2 cellular contexts compared by ENCODE assay signal in the genomic region with DNA sequence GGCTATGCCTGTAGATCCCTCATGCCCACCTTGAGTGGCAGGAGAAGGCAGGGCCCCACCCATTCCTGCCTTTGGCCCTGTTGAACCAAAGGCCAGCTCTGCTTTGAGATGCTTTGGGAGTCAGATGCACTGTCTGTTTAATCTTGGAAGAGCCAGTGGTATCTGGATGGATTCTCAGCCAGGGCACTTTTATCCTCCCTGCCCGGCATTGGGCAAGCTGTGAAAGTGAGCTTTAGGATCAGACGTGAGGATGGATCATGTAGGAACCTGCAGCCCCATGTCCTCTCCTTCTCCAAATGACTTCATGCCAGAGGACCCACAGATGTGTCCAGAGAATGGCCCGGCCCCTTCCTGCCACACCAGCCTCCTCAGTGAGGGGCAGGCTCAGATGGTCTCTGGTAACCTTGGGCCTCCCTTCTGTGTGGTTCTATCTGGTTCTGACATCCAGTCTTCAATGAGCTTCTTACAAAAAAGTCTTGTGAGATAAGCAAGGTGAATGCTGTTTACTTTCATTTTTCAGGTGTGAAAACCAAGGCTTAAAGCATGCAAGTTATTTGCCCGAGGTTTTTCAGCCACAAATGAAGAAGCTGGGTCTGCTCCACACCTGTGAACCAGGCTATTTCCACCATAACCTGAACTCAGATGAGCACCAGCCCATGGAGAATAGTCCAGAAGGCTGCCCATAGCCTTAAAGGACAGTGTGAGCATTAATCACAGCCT.
TF ChIP-seq lines count a peak whose summit lies in the region.

No MANE protein-coding gene starts in this region.

TF ChIP-seq in GM23338, 12 proteins besides CTCF, POLR2A, EP300 and RAD21 (continues in another document):
- TF ChIP-seq NANOG (IDR thresholded peaks at IDR 0.05; ENCODE audit: borderline replicate concordance) (no peak), ETS1 (IDR thresholded peaks at IDR 0.05) (no peak), CREB1 (CRISPR knock-in tag; IDR thresholded peaks at IDR 0.05; ENCODE audit: low read depth) (no peak), ZNF331 (CRISPR knock-in tag; IDR thresholded peaks at IDR 0.05; ENCODE audit: low read depth) (no peak), EZH2phosphoT487 (IDR thresholded peaks at IDR 0.05; ENCODE audit: unreplicated experiment) (no peak), POLR2AphosphoS5 (IDR thresholded peaks at IDR 0.05; ENCODE audit: low read depth) (no peak), EZH2 (IDR thresholded peaks at IDR 0.05; ENCODE audit: low read depth, unreplicated experiment) (no peak), ZNF114 (CRISPR knock-in tag; IDR thresholded peaks at IDR 0.05) (no peak)
- TF ChIP-seq, protein P1, sequence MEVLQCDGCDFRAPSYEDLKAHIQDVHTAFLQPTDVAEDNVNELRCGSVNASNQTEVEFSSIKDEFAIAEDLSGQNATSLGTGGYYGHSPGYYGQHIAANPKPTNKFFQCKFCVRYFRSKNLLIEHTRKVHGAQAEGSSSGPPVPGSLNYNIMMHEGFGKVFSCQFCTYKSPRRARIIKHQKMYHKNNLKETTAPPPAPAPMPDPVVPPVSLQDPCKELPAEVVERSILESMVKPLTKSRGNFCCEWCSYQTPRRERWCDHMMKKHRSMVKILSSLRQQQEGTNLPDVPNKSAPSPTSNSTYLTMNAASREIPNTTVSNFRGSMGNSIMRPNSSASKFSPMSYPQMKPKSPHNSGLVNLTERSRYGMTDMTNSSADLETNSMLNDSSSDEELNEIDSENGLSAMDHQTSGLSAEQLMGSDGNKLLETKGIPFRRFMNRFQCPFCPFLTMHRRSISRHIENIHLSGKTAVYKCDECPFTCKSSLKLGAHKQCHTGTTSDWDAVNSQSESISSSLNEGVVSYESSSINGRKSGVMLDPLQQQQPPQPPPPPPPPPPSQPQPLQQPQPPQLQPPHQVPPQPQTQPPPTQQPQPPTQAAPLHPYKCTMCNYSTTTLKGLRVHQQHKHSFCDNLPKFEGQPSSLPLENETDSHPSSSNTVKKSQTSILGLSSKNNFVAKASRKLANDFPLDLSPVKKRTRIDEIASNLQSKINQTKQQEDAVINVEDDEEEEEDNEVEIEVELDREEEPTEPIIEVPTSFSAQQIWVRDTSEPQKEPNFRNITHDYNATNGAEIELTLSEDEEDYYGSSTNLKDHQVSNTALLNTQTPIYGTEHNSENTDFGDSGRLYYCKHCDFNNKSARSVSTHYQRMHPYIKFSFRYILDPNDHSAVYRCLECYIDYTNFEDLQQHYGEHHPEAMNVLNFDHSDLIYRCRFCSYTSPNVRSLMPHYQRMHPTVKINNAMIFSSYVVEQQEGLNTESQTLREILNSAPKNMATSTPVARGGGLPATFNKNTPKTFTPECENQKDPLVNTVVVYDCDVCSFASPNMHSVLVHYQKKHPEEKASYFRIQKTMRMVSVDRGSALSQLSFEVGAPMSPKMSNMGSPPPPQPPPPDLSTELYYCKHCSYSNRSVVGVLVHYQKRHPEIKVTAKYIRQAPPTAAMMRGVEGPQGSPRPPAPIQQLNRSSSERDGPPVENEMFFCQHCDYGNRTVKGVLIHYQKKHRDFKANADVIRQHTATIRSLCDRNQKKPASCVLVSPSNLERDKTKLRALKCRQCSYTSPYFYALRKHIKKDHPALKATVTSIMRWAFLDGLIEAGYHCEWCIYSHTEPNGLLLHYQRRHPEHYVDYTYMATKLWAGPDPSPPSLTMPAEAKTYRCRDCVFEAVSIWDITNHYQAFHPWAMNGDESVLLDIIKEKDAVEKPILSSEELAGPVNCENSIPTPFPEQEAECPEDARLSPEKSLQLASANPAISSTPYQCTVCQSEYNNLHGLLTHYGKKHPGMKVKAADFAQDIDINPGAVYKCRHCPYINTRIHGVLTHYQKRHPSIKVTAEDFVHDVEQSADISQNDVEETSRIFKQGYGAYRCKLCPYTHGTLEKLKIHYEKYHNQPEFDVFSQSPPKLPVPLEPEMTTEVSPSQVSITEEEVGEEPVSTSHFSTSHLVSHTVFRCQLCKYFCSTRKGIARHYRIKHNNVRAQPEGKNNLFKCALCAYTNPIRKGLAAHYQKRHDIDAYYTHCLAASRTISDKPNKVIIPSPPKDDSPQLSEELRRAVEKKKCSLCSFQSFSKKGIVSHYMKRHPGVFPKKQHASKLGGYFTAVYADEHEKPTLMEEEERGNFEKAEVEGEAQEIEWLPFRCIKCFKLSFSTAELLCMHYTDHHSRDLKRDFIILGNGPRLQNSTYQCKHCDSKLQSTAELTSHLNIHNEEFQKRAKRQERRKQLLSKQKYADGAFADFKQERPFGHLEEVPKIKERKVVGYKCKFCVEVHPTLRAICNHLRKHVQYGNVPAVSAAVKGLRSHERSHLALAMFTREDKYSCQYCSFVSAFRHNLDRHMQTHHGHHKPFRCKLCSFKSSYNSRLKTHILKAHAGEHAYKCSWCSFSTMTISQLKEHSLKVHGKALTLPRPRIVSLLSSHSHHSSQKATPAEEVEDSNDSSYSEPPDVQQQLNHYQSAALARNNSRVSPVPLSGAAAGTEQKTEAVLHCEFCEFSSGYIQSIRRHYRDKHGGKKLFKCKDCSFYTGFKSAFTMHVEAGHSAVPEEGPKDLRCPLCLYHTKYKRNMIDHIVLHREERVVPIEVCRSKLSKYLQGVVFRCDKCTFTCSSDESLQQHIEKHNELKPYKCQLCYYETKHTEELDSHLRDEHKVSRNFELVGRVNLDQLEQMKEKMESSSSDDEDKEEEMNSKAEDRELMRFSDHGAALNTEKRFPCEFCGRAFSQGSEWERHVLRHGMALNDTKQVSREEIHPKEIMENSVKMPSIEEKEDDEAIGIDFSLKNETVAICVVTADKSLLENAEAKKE (CRISPR knock-in tag; IDR thresholded peaks at IDR 0.05): no peak

TF ChIP-seq in H1, 55 proteins besides CTCF, POLR2A, EP300 and RAD21:
- no peak for TF ChIP-seq NANOG (IDR thresholded peaks at IDR 0.05; ENCODE audit: insufficient read depth, low read depth, low read length, poor library complexity, severe bottlenecking)
- no peak for TF ChIP-seq NRF1 (IDR thresholded peaks at IDR 0.05; ENCODE audit: low read depth, low read length)
- TF ChIP-seq TAF1 (IDR thresholded peaks at IDR 0.05; ENCODE audit: low read depth, low read length): no peak
- no peak for TF ChIP-seq POLR2AphosphoS5 (IDR thresholded peaks at IDR 0.05; ENCODE audit: low read depth, low read length)
- no peak for TF ChIP-seq CHD1 (IDR thresholded peaks at IDR 0.05; ENCODE audit: low read depth, low read length)
- no peak for TF ChIP-seq SP2 (IDR thresholded peaks at IDR 0.05; ENCODE audit: low read length)
- no peak for TF ChIP-seq CBX5 (IDR thresholded peaks at IDR 0.05; ENCODE audit: low read depth, low read length)
- TF ChIP-seq GTF2F1 (IDR thresholded peaks at IDR 0.05; ENCODE audit: borderline replicate concordance, low read depth, low read length): no peak
- no peak for TF ChIP-seq ASH2L (IDR thresholded peaks at IDR 0.05; ENCODE audit: low read length)
